ENCODE assay signal across 12 cellular contexts in the genomic region with DNA sequence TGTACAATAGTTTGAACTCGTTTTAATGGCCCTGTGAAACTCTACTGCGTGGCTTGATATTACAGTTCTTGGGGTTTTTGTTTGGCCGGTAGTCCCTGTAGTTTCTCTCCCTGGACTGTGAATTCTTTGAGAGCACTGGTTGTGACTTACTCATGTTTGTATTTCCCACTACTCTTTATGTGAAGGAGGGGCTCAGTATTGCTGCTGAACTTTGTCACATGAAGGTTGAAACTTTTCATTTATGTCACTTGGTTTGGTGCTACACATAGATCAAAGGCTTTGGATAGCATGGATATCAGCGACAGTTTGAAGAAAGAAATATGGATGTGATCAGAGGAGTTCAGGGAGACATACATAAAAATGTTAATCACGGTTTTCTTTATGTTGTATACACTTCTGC. TPM values are rescaled to one million over a fixed set of nuclear protein-coding genes. Genes with fewer than 3 reads are reported as not detected.
DNase-seq lines count a peak whose midpoint lies in the region; ATAC-seq, FAIRE-seq and TF ChIP-seq lines count a peak whose summit lies in the region.
"Had no signal": no experiment of that assay in that cellular context is flagged by ENCODE, and none has a peak within 500 bp of the region (broad histone marks: within the 10 kb centered on the region; RNA-seq: fewer than 3 reads in every experiment).

No MANE protein-coding gene starts in this region.

- peak overlapping the region; percentile 86 for H3K4me3 ChIP-seq in A673 (ENCODE audit: low read depth, low read length, poor library complexity, severe bottlenecking)

- no peaks in the 10 kb centered on the region for H3K36me3 ChIP-seq in A673 (ENCODE audit: insufficient read depth, low read length, poor library complexity, severe bottlenecking)
- H3K36me3 ChIP-seq: suprapubic skin had no signal

- TF ChIP-seq CTCF in A673 (conservative IDR thresholded peaks at IDR 0.05; ENCODE audit: low read depth, low read length) (no peak), mesothelial cell of epicardium (IDR thresholded peaks at IDR 0.05; ENCODE audit: unreplicated experiment) (no peak)

- BruUV-seq in A673 (replicated peaks; lab: Mats Ljungman, UMichigan) = no TSS peak

- no peaks in the 10 kb centered on the region for H3K27me3 Mint-ChIP-seq in activated T-helper 2 cell treated with anti-CD3 and anti-CD28 coated beads, Interferon-gamma antibody, Interleukin-2, Interleukin-4, amounts not matched to agents 10 μg/mL and 5 μg/mL and 100 μg/mL, durations not matched to agents 14 hours and 24 hours and 36 hours (ENCODE audit: low read depth)
- H3K27me3 Mint-ChIP-seq in mesothelial cell of epicardium (ENCODE audit: low read depth) = no peaks in the 10 kb centered on the region

- CTCF ChIA-PET in A673 (lab: Charles Lee) = no interaction called here

- H3K9me3 Mint-ChIP-seq in activated T-helper 2 cell treated with anti-CD3 and anti-CD28 coated beads, Interferon-gamma antibody, Interleukin-2, Interleukin-4, amounts not matched to agents 10 μg/mL and 5 μg/mL and 100 μg/mL, durations not matched to agents 14 hours and 24 hours and 36 hours = no peaks in the 10 kb centered on the region
- no peaks in the 10 kb centered on the region for H3K9me3 Mint-ChIP-seq in mesothelial cell of epicardium

- ATAC-seq in HG03097 (IDR thresholded peaks at IDR 0.05; ENCODE audit: low FRiP score, unreplicated experiment) = no peak

- peaks cover 7% of the 10 kb centered on the region for H3K4me1 ChIP-seq in A673 (ENCODE audit: insufficient read depth, low read length, poor library complexity, severe bottlenecking)

- intact Hi-C loops in A673 (cut with micrococcal nuclease; ENCODE audit: unreplicated experiment) = no loop called here
- intact Hi-C loops in activated T-helper 2 cell treated with anti-CD3 and anti-CD28 coated beads, Interferon-gamma antibody, Interleukin-2, Interleukin-4, amounts not matched to agents 10 μg/mL and 5 μg/mL and 100 μg/mL, durations not matched to agents 14 hours and 24 hours and 36 hours (cut with micrococcal nuclease) = loop anchor here (2.0 kb wide), 1 partner anchor 47 kb away; the partner anchor contains the start of gene TFCP2

- peaks cover under 1% of the 10 kb centered on the region for H3K36me3 Mint-ChIP-seq in activated T-helper 2 cell treated with anti-CD3 and anti-CD28 coated beads, Interferon-gamma antibody, Interleukin-2, Interleukin-4, amounts not matched to agents 10 μg/mL and 5 μg/mL and 100 μg/mL, durations not matched to agents 14 hours and 24 hours and 36 hours (ENCODE audit: low read depth)
- no peaks in the 10 kb centered on the region for H3K36me3 Mint-ChIP-seq in mesothelial cell of epicardium

- peak overlapping the region; percentile 36 for H3K27ac Mint-ChIP-seq in activated T-helper 2 cell treated with anti-CD3 and anti-CD28 coated beads, Interferon-gamma antibody, Interleukin-2, Interleukin-4, amounts not matched to agents 10 μg/mL and 5 μg/mL and 100 μg/mL, durations not matched to agents 14 hours and 24 hours and 36 hours
- peak overlapping the region; percentile 63 for H3K27ac Mint-ChIP-seq in mesothelial cell of epicardium

- no peaks in the 10 kb centered on the region for H3K9me3 ChIP-seq in A673 (ENCODE audit: low read depth, low read length, poor library complexity, severe bottlenecking)
- H3K9me3 ChIP-seq: suprapubic skin had no signal

- peak overlapping the region; percentile 52 for H3K4me3 Mint-ChIP-seq in activated T-helper 2 cell treated with anti-CD3 and anti-CD28 coated beads, Interferon-gamma antibody, Interleukin-2, Interleukin-4, amounts not matched to agents 10 μg/mL and 5 μg/mL and 100 μg/mL, durations not matched to agents 14 hours and 24 hours and 36 hours (ENCODE audit: low read depth)
- H3K4me3 Mint-ChIP-seq in mesothelial cell of epicardium = peak overlapping the region; percentile 79

- H3K27ac ChIP-seq in A673 (ENCODE audit: low read depth, low read length, poor library complexity, severe bottlenecking) = peak overlapping the region; percentile 97

- no peak for TF ChIP-seq POLR2A in H54 (IDR thresholded peaks at IDR 0.05; ENCODE audit: low read depth, low read length)

- FAIRE-seq in H54 (lab: Jason Lieb, UNC) = peak; percentile 43

- H3K27me3 ChIP-seq in A673 (replicated peaks; ENCODE audit: insufficient read depth, low read depth, low read length, poor library complexity) = no peaks in the 10 kb centered on the region
- H3K27me3 ChIP-seq: suprapubic skin had no signal

- H3K4me1 Mint-ChIP-seq in activated T-helper 2 cell treated with anti-CD3 and anti-CD28 coated beads, Interferon-gamma antibody, Interleukin-2, Interleukin-4, amounts not matched to agents 10 μg/mL and 5 μg/mL and 100 μg/mL, durations not matched to agents 14 hours and 24 hours and 36 hours (ENCODE audit: low read depth) = peaks cover 13% of the 10 kb centered on the region
- peaks cover 13% of the 10 kb centered on the region for H3K4me1 Mint-ChIP-seq in mesothelial cell of epicardium

- DNase-seq in A673 (ENCODE audit: low spot score) (no peak), H54 (ENCODE audit: insufficient read length, low spot score) (no peak), mesothelial cell of epicardium (ENCODE audit: low spot score in 2 of 2, unreplicated experiment in 2 of 2) (no peak), EL (no peak), NCI-H69 (lab: John Stamatoyannopoulos, UW) (no peak), DMS114 treated with DMSO at 0.1 percent for 48 hours (lab: John Stamatoyannopoulos, UW; ENCODE audit: unreplicated experiment) (no peak)
- DNase-seq in activated T-helper 2 cell treated with anti-CD3 and anti-CD28 coated beads, Interferon-gamma antibody, Interleukin-2, Interleukin-4, amounts not matched to agents 10 μg/mL and 5 μg/mL and 100 μg/mL, durations not matched to agents 14 hours and 24 hours and 36 hours (ENCODE audit: low spot score) = no peak
- DNase-seq: activated gamma-delta T cell, left cardiac atrium, NCI-H2227 treated with DMSO at 0.1 percent for 48 hours had no signal

- POLR2A ChIA-PET in A673 (lab: Charles Lee; ENCODE audit: low non-redundant PET) = no interaction called here

RNA-seq across cellular contexts. Expression of gene POU6F1, which starts 1.5 kb away (rescaled TPM):
- 13.5 and 13.6 TPM in 2 replicates for total RNA-seq in A673 (2021)
- total RNA-seq in activated T-helper 2 cell treated with anti-CD3 and anti-CD28 coated beads, Interferon-gamma antibody, Interleukin-2, Interleukin-4, amounts not matched to agents 10 μg/mL and 5 μg/mL and 100 μg/mL, durations not matched to agents 14 hours and 24 hours and 36 hours = 4.9 and 5.5 TPM in 2 replicates
- total RNA-seq in mesothelial cell of epicardium = 11.3 to 12.8 TPM (median 11.6 TPM) in 3 replicates

RNA-seq across cellular contexts. Expression of gene DAZAP2, which starts 19.3 kb away (rescaled TPM):
- total RNA-seq in A673 (2021) (125 and 138 TPM in 2 replicates), mesothelial cell of epicardium (101 to 107 TPM (median 105 TPM) in 3 replicates)
- 151 and 152 TPM in 2 replicates for total RNA-seq in activated T-helper 2 cell treated with anti-CD3 and anti-CD28 coated beads, Interferon-gamma antibody, Interleukin-2, Interleukin-4, amounts not matched to agents 10 μg/mL and 5 μg/mL and 100 μg/mL, durations not matched to agents 14 hours and 24 hours and 36 hours

RNA-seq across cellular contexts. Expression of gene TFCP2, which starts 46.4 kb away (rescaled TPM):
- 46.1 and 49.2 TPM in 2 replicates for total RNA-seq in A673 (2021)
- 42.2 and 44.2 TPM in 2 replicates for total RNA-seq in activated T-helper 2 cell treated with anti-CD3 and anti-CD28 coated beads, Interferon-gamma antibody, Interleukin-2, Interleukin-4, amounts not matched to agents 10 μg/mL and 5 μg/mL and 100 μg/mL, durations not matched to agents 14 hours and 24 hours and 36 hours
- 43.3 to 45.6 TPM (median 44.9 TPM) in 3 replicates for total RNA-seq in mesothelial cell of epicardium

RNA-seq across cellular contexts. Expression of gene SMAGP, which starts 50.9 kb away (rescaled TPM):
- total RNA-seq in A673 (2021) (25.2 and 26.5 TPM in 2 replicates), mesothelial cell of epicardium (21.5 to 23.0 TPM (median 22.2 TPM) in 3 replicates)
- total RNA-seq in activated T-helper 2 cell treated with anti-CD3 and anti-CD28 coated beads, Interferon-gamma antibody, Interleukin-2, Interleukin-4, amounts not matched to agents 10 μg/mL and 5 μg/mL and 100 μg/mL, durations not matched to agents 14 hours and 24 hours and 36 hours = 0.44 TPM in 1 of 2 replicates, not detected in the other
